ENCODE assay signal across 26 cellular contexts in genomic region chr2:180677928-180678327, GRCh38.
"Had no signal": no experiment of that assay in that cellular context is flagged by ENCODE, and none has a peak within 500 bp of the region (broad histone marks: within the 10 kb centered on the region; RNA-seq: fewer than 3 reads in every experiment).

No MANE protein-coding gene starts in this region.

- H3K27ac ChIP-seq: ascending aorta, body of pancreas, cardiac muscle cell, PC-9, SJCRH30 had no signal

- H3K4me3 ChIP-seq: ascending aorta, body of pancreas, cardiac muscle cell, PC-9, SJCRH30 had no signal

- H3K36me3 ChIP-seq: ascending aorta, cardiac muscle cell, SJCRH30 had no signal

- ATAC-seq: activated CD8-positive, alpha-beta T cell treated with anti-CD3 and anti-CD28 coated beads, Interleukin-2, amount 10 ng/mL, durations not matched to agents 7 days and 5 days; activated naive CD4-positive, alpha-beta T cell treated with anti-CD3 and anti-CD28 coated beads, Interleukin-2, amount 50 U/mL, for 72 hours; activated naive CD8-positive, alpha-beta T cell treated with anti-CD3 and anti-CD28 coated beads, Interleukin-2, amount 50 U/mL, for 24 hours; body of pancreas; Right ventricle myocardium inferior; WTC11 had no signal

- H2AFZ ChIP-seq: PC-9 had no signal

- DNase-seq: activated CD4-positive, alpha-beta T cell treated with anti-CD3 and anti-CD28 coated beads for 48 hours; activated CD4-positive, alpha-beta T cell treated with anti-CD3 and anti-CD28 coated beads, Interleukin-2, amount 50 U/mL, for 4 hours; activated CD4-positive, CD25-positive, alpha-beta regulatory T cell treated with anti-CD3 and anti-CD28 coated beads, Interleukin-2, amount 50 U/mL, for 72 hours; activated CD8-positive, alpha-beta memory T cell treated with anti-CD3 and anti-CD28 coated beads, Interleukin-2, amount 50 U/mL, for 48 hours; activated CD8-positive, alpha-beta T cell treated with anti-CD3 and anti-CD28 coated beads, Interleukin-2, amount 10 ng/mL, durations not matched to agents 7 days and 5 days; activated effector memory CD4-positive, alpha-beta T cell treated with anti-CD3 and anti-CD28 coated beads, Interleukin-2, amount 50 U/mL, for 16 hours; activated naive CD4-positive, alpha-beta T cell treated with Interleukin-2 at 50 U/mL for 16 hours; activated naive CD8-positive, alpha-beta T cell treated with anti-CD3 and anti-CD28 coated beads, Interleukin-2, amount 50 U/mL, for 24 hours; activated T-cell treated with anti-CD3 and anti-CD28 coated beads, Interleukin-2, amount 50 U/mL, for 24 hours; amniotic stem cell; body of pancreas; KG1; NCI-H1092; NCI-H1417 treated with DMSO at 0.1 percent for 48 hours; NCI-H1694; NCI-H2029; NCI-H510A treated with DMSO at 0.1 percent for 48 hours; PC-9; SJCRH30; SK-N-SH; T-helper 1 cell had no signal

- H3K27me3 ChIP-seq: ascending aorta, body of pancreas, cardiac muscle cell, SJCRH30 had no signal

- H3K9me3 ChIP-seq: ascending aorta, body of pancreas, SJCRH30, SK-N-SH had no signal

- H3K4me1 ChIP-seq: ascending aorta, body of pancreas had no signal

- H3K4me2 ChIP-seq: SK-N-SH had no signal

- H3K9ac ChIP-seq: SK-N-SH had no signal
